ENCODE assay signal across 15 cellular contexts in genomic region chr1:240998441-240999015, GRCh38.
"Had no signal": no experiment of that assay in that cellular context is flagged by ENCODE, and none has a peak within 500 bp of the region (broad histone marks: within the 10 kb centered on the region; RNA-seq: fewer than 3 reads in every experiment).

No MANE protein-coding gene starts in this region.

- H3K27me3 Mint-ChIP-seq: activated CD4-positive, alpha-beta memory T cell treated with anti-CD3 and anti-CD28 coated beads for 36 hours; activated CD4-positive, alpha-beta T cell treated with anti-CD3 and anti-CD28 coated beads for 36 hours; activated naive CD4-positive, alpha-beta T cell treated with anti-CD3 and anti-CD28 coated beads, Interleukin-2, amount 10 ng/mL, durations not matched to agents 7 days and 5 days; activated T-cell treated with anti-CD3 and anti-CD28 coated beads, Interleukin-2, amount 50 U/mL, for 24 hours; memory B cell had no signal

- H3K4me1 Mint-ChIP-seq: activated CD4-positive, alpha-beta T cell treated with anti-CD3 and anti-CD28 coated beads for 36 hours; activated naive CD4-positive, alpha-beta T cell treated with anti-CD3 and anti-CD28 coated beads, Interleukin-2, amount 10 ng/mL, durations not matched to agents 7 days and 5 days; memory B cell; neural crest cell; stimulated activated effector memory CD8-positive, alpha-beta T cell treated with anti-CD3 and anti-CD28 coated beads, Interleukin-12 subunit alpha, Interleukin-12 subunit beta, amount 100 ng/mL, for 72 hours had no signal

- H3K27ac ChIP-seq: hepatocyte, left ventricle myocardium inferior, ovary, thoracic aorta had no signal

- H3K27ac Mint-ChIP-seq: activated CD4-positive, alpha-beta memory T cell treated with anti-CD3 and anti-CD28 coated beads for 36 hours; activated CD4-positive, alpha-beta T cell treated with anti-CD3 and anti-CD28 coated beads for 36 hours; activated naive CD4-positive, alpha-beta T cell treated with anti-CD3 and anti-CD28 coated beads, Interleukin-2, amount 10 ng/mL, durations not matched to agents 7 days and 5 days; activated T-cell treated with anti-CD3 and anti-CD28 coated beads, Interleukin-2, amount 50 U/mL, for 24 hours; memory B cell; stimulated activated effector memory CD8-positive, alpha-beta T cell treated with anti-CD3 and anti-CD28 coated beads, Interleukin-12 subunit alpha, Interleukin-12 subunit beta, amount 100 ng/mL, for 72 hours had no signal

- H3K4me3 ChIP-seq: hepatocyte, left ventricle myocardium inferior, ovary, thoracic aorta had no signal

- H3K4me1 ChIP-seq: left ventricle myocardium inferior had no signal

- H3K36me3 ChIP-seq: left ventricle myocardium inferior, ovary, thoracic aorta had no signal

- H3K36me3 Mint-ChIP-seq: activated CD4-positive, alpha-beta memory T cell treated with anti-CD3 and anti-CD28 coated beads for 36 hours; activated naive CD4-positive, alpha-beta T cell treated with anti-CD3 and anti-CD28 coated beads, Interleukin-2, amount 10 ng/mL, durations not matched to agents 7 days and 5 days; memory B cell; stimulated activated effector memory CD8-positive, alpha-beta T cell treated with anti-CD3 and anti-CD28 coated beads, Interleukin-12 subunit alpha, Interleukin-12 subunit beta, amount 100 ng/mL, for 72 hours had no signal

- H3K9me3 Mint-ChIP-seq: activated CD4-positive, alpha-beta memory T cell treated with anti-CD3 and anti-CD28 coated beads for 36 hours; neural crest cell had no signal

- ATAC-seq: activated CD4-positive, alpha-beta T cell treated with anti-CD3 and anti-CD28 coated beads for 36 hours; esophagus mucosa; stimulated activated effector memory CD8-positive, alpha-beta T cell treated with anti-CD3 and anti-CD28 coated beads, Interleukin-12 subunit alpha, Interleukin-12 subunit beta, amount 100 ng/mL, for 72 hours had no signal

- FAIRE-seq: colon had no signal

- H3K9me3 ChIP-seq: ovary, thoracic aorta had no signal

- DNase-seq: activated CD4-positive, alpha-beta memory T cell treated with anti-CD3 and anti-CD28 coated beads for 36 hours; activated CD4-positive, alpha-beta T cell treated with anti-CD3 and anti-CD28 coated beads for 36 hours; activated naive CD4-positive, alpha-beta T cell treated with anti-CD3 and anti-CD28 coated beads, Interleukin-2, amount 10 ng/mL, durations not matched to agents 7 days and 5 days; activated T-cell treated with anti-CD3 and anti-CD28 coated beads, Interleukin-2, amount 50 U/mL, for 24 hours; islet precursor cell; left ventricle myocardium inferior; ovary; T-helper 2 cell had no signal

- H3K27me3 ChIP-seq: hepatocyte, ovary had no signal

- H3K4me3 Mint-ChIP-seq: activated CD4-positive, alpha-beta memory T cell treated with anti-CD3 and anti-CD28 coated beads for 36 hours; activated CD4-positive, alpha-beta T cell treated with anti-CD3 and anti-CD28 coated beads for 36 hours; activated naive CD4-positive, alpha-beta T cell treated with anti-CD3 and anti-CD28 coated beads, Interleukin-2, amount 10 ng/mL, durations not matched to agents 7 days and 5 days; activated T-cell treated with anti-CD3 and anti-CD28 coated beads, Interleukin-2, amount 50 U/mL, for 24 hours; memory B cell; neural crest cell; stimulated activated effector memory CD8-positive, alpha-beta T cell treated with anti-CD3 and anti-CD28 coated beads, Interleukin-12 subunit alpha, Interleukin-12 subunit beta, amount 100 ng/mL, for 72 hours had no signal
